In genomic region chr17:52159159-52159809, GRCh38 we compare ENCODE assay signal across 16 cellular contexts. TPM values are rescaled to one million over a fixed set of nuclear protein-coding genes. Genes with fewer than 3 reads are reported as not detected.
A peak's percentile ranks its signal among the peaks of the same experiment; 100 is the strongest.
DNase-seq lines count a peak whose midpoint lies in the region; ATAC-seq and TF ChIP-seq lines count a peak whose summit lies in the region.
"Had no signal": no experiment of that assay in that cellular context is flagged by ENCODE, and none has a peak within 500 bp of the region (broad histone marks: within the 10 kb centered on the region; RNA-seq: fewer than 3 reads in every experiment).

No MANE protein-coding gene starts in this region.

- no peaks in the 10 kb centered on the region for H3K27me3 ChIP-seq in endocrine pancreas (ENCODE audit: control insufficient read depth, insufficient read depth, low read length)

- ATAC-seq in mucosa of descending colon: no peak
- no peak for ATAC-seq in HG02678 (IDR thresholded peaks at IDR 0.05; ENCODE audit: unreplicated experiment)
- ATAC-seq: gastroesophageal sphincter, right cardiac atrium, T-cell had no signal

- H3K9ac ChIP-seq in endocrine pancreas (ENCODE audit: control insufficient read depth, insufficient read depth, low read length): peak overlapping the region; percentile 56

- no peak overlapping the region for H3K27ac Mint-ChIP-seq in neural crest cell (ENCODE audit: unreplicated experiment)
- H3K27ac Mint-ChIP-seq: T-cell had no signal

- DNase-seq in D341Med (ENCODE audit: low spot score): peak; percentile 58
- DNase-seq in NCI-H345 treated with DMSO at 0.1 percent for 48 hours (lab: John Stamatoyannopoulos, UW; ENCODE audit: unreplicated experiment): peak; percentile 32
- DNase-seq in neural crest cell (ENCODE audit: low read depth, low spot score): no peak
- no peak for DNase-seq in NCI-H1105 (lab: John Stamatoyannopoulos, UW)
- no peak for DNase-seq in mucosa of descending colon
- DNase-seq in glomerular visceral epithelial cell (ENCODE audit: extremely low spot score): no peak
- DNase-seq: activated naive CD4-positive, alpha-beta T cell treated with anti-CD3 and anti-CD28 coated beads, Interleukin-2, amount 50 U/mL, for 16 hours; KG1; right cardiac atrium; T-cell had no signal

- H3K4me3 ChIP-seq in endocrine pancreas (ENCODE audit: control insufficient read depth, insufficient read depth, low read length) (peak overlapping the region; percentile 46), mucosa of descending colon (no peak overlapping the region)

- H3K4me1 ChIP-seq in endocrine pancreas (ENCODE audit: control insufficient read depth, insufficient read depth, low read length) (no peaks in the 10 kb centered on the region), mucosa of descending colon (ENCODE audit: low read depth) (no peaks in the 10 kb centered on the region)

- H3K36me3 ChIP-seq in endocrine pancreas (ENCODE audit: control insufficient read depth, insufficient read depth, low read length) (no peaks in the 10 kb centered on the region), mucosa of descending colon (ENCODE audit: low read depth) (no peaks in the 10 kb centered on the region)
- H3K36me3 ChIP-seq: gastroesophageal sphincter had no signal

- H3K4me1 Mint-ChIP-seq in neural crest cell: peaks cover 6% of the 10 kb centered on the region

- TF ChIP-seq CTCF in neural crest cell (conservative IDR thresholded peaks at IDR 0.05): no peak
- no peak for TF ChIP-seq CTCF in mucosa of descending colon (IDR thresholded peaks at IDR 0.05)

- intact Hi-C loops in mucosa of descending colon (cut with DNase I, micrococcal nuclease): no loop called here

- H3K36me3 Mint-ChIP-seq in neural crest cell (ENCODE audit: low read depth): no peaks in the 10 kb centered on the region
- H3K36me3 Mint-ChIP-seq: T-cell had no signal

- H3K9me3 Mint-ChIP-seq in neural crest cell: no peaks in the 10 kb centered on the region

- H3K9me3 ChIP-seq in endocrine pancreas (ENCODE audit: control insufficient read depth, low read length) (no peaks in the 10 kb centered on the region), mucosa of descending colon (no peaks in the 10 kb centered on the region)

- peaks cover 91% of the 10 kb centered on the region for H3K27me3 Mint-ChIP-seq in neural crest cell (ENCODE audit: low read depth)

- H3K4me3 Mint-ChIP-seq in neural crest cell: peak overlapping the region; percentile 79

RNA-seq across cellular contexts. Expression of gene CA10, which starts 0.8 kb away (rescaled TPM):
- total RNA-seq in neural crest cell (not detected in 2 replicates), mucosa of descending colon (1 to 10 TPM in 1 of 3 donors, under 1 TPM in 2; 0.46 to 1.2 (median 0.64) TPM)
- total RNA-seq: gastroesophageal sphincter, H4, myocyte, right cardiac atrium, RPMI7951 had no signal

Comparison
In these comparisons a context has a peak if more than half of its experiments do, and no peak if none do; other contexts are left out.
1. DNase-seq: peak in D341Med (single experiment) and NCI-H345 treated with DMSO at 0.1 percent for 48 hours (single experiment); none in neural crest cell (single experiment), NCI-H1105 (single experiment), mucosa of descending colon (0 of 3) and glomerular visceral epithelial cell (single experiment).